9 cellular contexts compared by ENCODE assay signal in genomic region chr7:75534727-75535307, GRCh38. TPM values are rescaled to one million over a fixed set of nuclear protein-coding genes. Genes with fewer than 3 reads are reported as not detected.
A peak's percentile ranks its signal among the peaks of the same experiment; 100 is the strongest.
DNase-seq lines count a peak whose midpoint lies in the region; ATAC-seq and TF ChIP-seq lines count a peak whose summit lies in the region.
"Had no signal": no experiment of that assay in that cellular context is flagged by ENCODE, and none has a peak within 500 bp of the region (broad histone marks: within the 10 kb centered on the region; RNA-seq: fewer than 3 reads in every experiment).

No MANE protein-coding gene starts in this region.

- TF ChIP-seq CTCF in AG09309 (IDR thresholded peaks at IDR 0.05; ENCODE audit: control insufficient read depth, insufficient read depth, low read depth, low read length, missing control alignments) (no peak), choroid plexus epithelial cell (conservative IDR thresholded peaks at IDR 0.05; ENCODE audit: low read depth, low read length) (no peak)

- no peaks in the 10 kb centered on the region for H3K36me3 ChIP-seq in MG63

- in situ Hi-C loops in KBM-7 (cut with MboI; ENCODE audit: low pct_unique_long_range_greater_than_20kb, low sequenced_read_pairs): no loop called here

- intact Hi-C loops in left ventricle myocardium superior (cut with micrococcal nuclease): no loop called here

- DNase-seq in AG09309 (ENCODE audit: low read depth) (peak; percentile 33), KBM-7 (peak; percentile 68), choroid plexus epithelial cell (ENCODE audit: low read depth) (peak; percentile 74), left ventricle myocardium superior (no peak), MG63 (no peak), NCI-H2029 treated with DMSO at 0.1 percent for 48 hours (lab: John Stamatoyannopoulos, UW) (no peak)

- no peaks in the 10 kb centered on the region for H3K9me3 ChIP-seq in MG63

- H3K4me3 ChIP-seq in AG09309 (ENCODE audit: control insufficient read depth, low read depth, low read length): no peak overlapping the region
- no peak overlapping the region for H3K4me3 ChIP-seq in choroid plexus epithelial cell (ENCODE audit: low read depth, low read length)
- H3K4me3 ChIP-seq in MG63: no peak overlapping the region
- H3K4me3 ChIP-seq: skin epidermis had no signal

- no peaks in the 10 kb centered on the region for H3K27me3 ChIP-seq in MG63

- ATAC-seq in GM18909 (IDR thresholded peaks at IDR 0.05; ENCODE audit: poor library complexity, unreplicated experiment) (peak; percentile 46), left ventricle myocardium superior (no peak), HG02938 (IDR thresholded peaks at IDR 0.05; ENCODE audit: unreplicated experiment) (no peak)

RNA-seq across cellular contexts. Expression of gene SPDYE5, which starts 42.7 kb away (rescaled TPM):
- total RNA-seq in left ventricle myocardium superior: not detected
- total RNA-seq in MG63 (2014; rRNA removed; shearing (Covaris generic); ENCODE audit: low replicate concordance): not detected in 2 replicates

RNA-seq across cellular contexts. Expression of gene POM121C, which starts 48.7 kb away (rescaled TPM):
- 22.3 TPM for total RNA-seq in left ventricle myocardium superior
- total RNA-seq in MG63 (2014; rRNA removed; shearing (Covaris generic); ENCODE audit: low replicate concordance): 0.54 and 4.5 TPM in 2 replicates

Comparison
In these comparisons a context has a peak if more than half of its experiments do, and no peak if none do; other contexts are left out.
1. DNase-seq: peak in AG09309 (single experiment), KBM-7 (single experiment) and choroid plexus epithelial cell (single experiment); none in left ventricle myocardium superior (single experiment), MG63 (single experiment) and NCI-H2029 treated with DMSO at 0.1 percent for 48 hours (single experiment).